ENCODE assay signal across 10 cellular contexts in genomic region chrX:140503714-140504351, GRCh38. TPM values are rescaled to one million over a fixed set of nuclear protein-coding genes. Genes with fewer than 3 reads are reported as not detected.
A peak's percentile ranks its signal among the peaks of the same experiment; 100 is the strongest.
DNase-seq lines count a peak whose midpoint lies in the region; ATAC-seq, FAIRE-seq and TF ChIP-seq lines count a peak whose summit lies in the region.
"Had no signal": no experiment of that assay in that cellular context is flagged by ENCODE, and none has a peak within 500 bp of the region (broad histone marks: within the 10 kb centered on the region; RNA-seq: fewer than 3 reads in every experiment).

No MANE protein-coding gene starts in this region.

- no peak for TF ChIP-seq RAD21 in Ishikawa (IDR thresholded peaks at IDR 0.05; ENCODE audit: low read depth)

- no peak overlapping the region for H3K9ac ChIP-seq in keratinocyte (ENCODE audit: control insufficient read depth, extremely low read depth, insufficient read depth, low read length)

- TF ChIP-seq CTCF in brain (conservative IDR thresholded peaks at IDR 0.05), result no peak
- no peak for TF ChIP-seq CTCF in keratinocyte (optimal IDR thresholded peaks at IDR 0.05 in 1 of 3, IDR thresholded peaks at IDR 0.05 in 1 of 3, conservative IDR thresholded peaks at IDR 0.05 in 1 of 3; ENCODE audit: extremely low read depth in 1 of 3, insufficient read depth in 2 of 3, low read length in 3 of 3)
- TF ChIP-seq CTCF in thoracic aorta (IDR thresholded peaks at IDR 0.05), result no peak

- no peak for ATAC-seq in thoracic aorta (ENCODE audit: insufficient number of reproducible peaks, low FRiP score, low read depth)
- no peak for ATAC-seq in HG03095 (IDR thresholded peaks at IDR 0.05; ENCODE audit: unreplicated experiment)
- no peak for ATAC-seq in GM21423 (IDR thresholded peaks at IDR 0.05; ENCODE audit: unreplicated experiment)

- peak overlapping the region; percentile 22 for H3K4me2 ChIP-seq in keratinocyte (ENCODE audit: control insufficient read depth, extremely low read depth, insufficient read depth, low read depth, low read length)

- H3K79me2 ChIP-seq in keratinocyte (ENCODE audit: control insufficient read depth, insufficient read depth, low read length), result no peaks in the 10 kb centered on the region

- DNase-seq in keratinocyte (ENCODE audit: low read depth, low spot score) (no peak), thoracic aorta (ENCODE audit: low spot score) (no peak), CD1c-positive myeloid dendritic cell (ENCODE audit: extremely low spot score) (no peak)
- DNase-seq: naive B cell, NCI-H446 treated with DMSO at 0.1 percent for 48 hours had no signal

- peaks cover 82% of the 10 kb centered on the region for H3K27me3 ChIP-seq in keratinocyte (ENCODE audit: control insufficient read depth, extremely low read depth, insufficient read depth, low read length)
- H3K27me3 ChIP-seq in thoracic aorta (replicated peaks; ENCODE audit: insufficient read depth), result no peaks in the 10 kb centered on the region

- H3K27ac ChIP-seq in keratinocyte (ENCODE audit: control insufficient read depth, insufficient read depth, low read length), result no peak overlapping the region
- no peak overlapping the region for H3K27ac ChIP-seq in thoracic aorta

- FAIRE-seq in keratinocyte (lab: Jason Lieb, UNC), result no peak
- FAIRE-seq: GM18507 had no signal

- H3K36me3 ChIP-seq in keratinocyte (ENCODE audit: control insufficient read depth in 2 of 2, extremely low read depth in 1 of 2, insufficient read depth in 2 of 2, low read length in 2 of 2), result no peaks in the 10 kb centered on the region
- no peaks in the 10 kb centered on the region for H3K36me3 ChIP-seq in thoracic aorta

- no peak overlapping the region for H3K27ac Mint-ChIP-seq in brain

- H2AFZ ChIP-seq in keratinocyte (ENCODE audit: control insufficient read depth, low read length), result no peak overlapping the region

- no peaks in the 10 kb centered on the region for H4K20me1 ChIP-seq in keratinocyte (ENCODE audit: control insufficient read depth, extremely low read depth, insufficient read depth, low read length)

- H3K4me3 ChIP-seq in keratinocyte (ENCODE audit: control insufficient read depth in 2 of 3, extremely low read depth in 1 of 3, insufficient read depth in 2 of 3, low read depth in 1 of 3, low read length in 3 of 3) (no peak overlapping the region), thoracic aorta (peak overlapping the region; percentile 62)

- dilution Hi-C loops in keratinocyte (cut with MboI; ENCODE audit: extremely low pct_ligation_motif_present, low sequenced_read_pairs), result no loop called here

- H3K4me1 ChIP-seq in keratinocyte (ENCODE audit: control insufficient read depth, extremely low read depth, insufficient read depth, low read length) (no peaks in the 10 kb centered on the region), thoracic aorta (ENCODE audit: control insufficient read depth in 1 of 2, low read depth in 2 of 2) (peaks cover 0 to 14% of the 10 kb centered on the region in 2 donors)

- peaks cover 63% of the 10 kb centered on the region for H3K27me3 Mint-ChIP-seq in brain

- H3K9me1 ChIP-seq in keratinocyte (ENCODE audit: control insufficient read depth, extremely low read depth, insufficient read depth, low read length), result no peaks in the 10 kb centered on the region

- no peak for TF ChIP-seq EP300 in Ishikawa (IDR thresholded peaks at IDR 0.05; ENCODE audit: borderline replicate concordance)

- H3K9me3 Mint-ChIP-seq in brain, result peaks cover 0 to 14% (median 0%) of the 10 kb centered on the region in 5 experiments

- no peaks in the 10 kb centered on the region for H3K36me3 Mint-ChIP-seq in brain
- H3K36me3 Mint-ChIP-seq: naive B cell had no signal

- peak overlapping the region in 4 of 5 experiments; percentile 81 to 88 (median 87) for H3K4me3 Mint-ChIP-seq in brain

- H3K9me3 ChIP-seq in keratinocyte (ENCODE audit: control insufficient read depth, low read depth, low read length) (no peaks in the 10 kb centered on the region), thoracic aorta (no peaks in the 10 kb centered on the region)

- peaks cover 42% of the 10 kb centered on the region for H3K4me1 Mint-ChIP-seq in brain

TF ChIP-seq in Ishikawa, 13 proteins besides CTCF, POLR2A, EP300 and RAD21:
- no peak for TF ChIP-seq TAF1 (IDR thresholded peaks at IDR 0.05; ENCODE audit: low read depth)
- TF ChIP-seq, protein P1, sequence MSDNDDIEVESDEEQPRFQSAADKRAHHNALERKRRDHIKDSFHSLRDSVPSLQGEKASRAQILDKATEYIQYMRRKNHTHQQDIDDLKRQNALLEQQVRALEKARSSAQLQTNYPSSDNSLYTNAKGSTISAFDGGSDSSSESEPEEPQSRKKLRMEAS (IDR thresholded peaks at IDR 0.05), result peak; percentile 79
- 0 out of 2 replicates have a peak, but pooled peaks have one; percentile 51 for TF ChIP-seq YY1 (IDR thresholded peaks at IDR 0.05; ENCODE audit: low read depth)
- TF ChIP-seq EGR1 (IDR thresholded peaks at IDR 0.05), result no peak
- TF ChIP-seq REST (IDR thresholded peaks at IDR 0.05; ENCODE audit: low read depth), result no peak
- TF ChIP-seq NFIC (IDR thresholded peaks at IDR 0.05), result no peak
- TF ChIP-seq CEBPB (IDR thresholded peaks at IDR 0.05), result no peak

RNA-seq across cellular contexts. Expression of gene SOX3, which starts 1.0 kb away (rescaled TPM):
- 0.39 TPM for polyA plus RNA-seq in brain (ENCODE audit: insufficient read depth, low read depth, low replicate concordance)
- not detected in 3 replicates for polyA plus RNA-seq in keratinocyte
- polyA plus RNA-seq in keratinocyte (2011; ENCODE audit: low read depth), result not detected
- not detected in 2 replicates for polyA plus RNA-seq in keratinocyte (2011; cell fraction: cytosol; rRNA removed)
- not detected in 2 replicates for polyA plus RNA-seq in keratinocyte (2011; cell fraction: nucleus; rRNA removed)
- polyA plus RNA-seq in keratinocyte (2012; ENCODE audit: low replicate concordance), result not detected in 2 replicates
- polyA minus RNA-seq in keratinocyte, result not detected in 3 replicates
- polyA minus RNA-seq in keratinocyte (2011; cell fraction: cytosol; rRNA and poly(A)+ RNA removed), result not detected
- polyA minus RNA-seq in keratinocyte (2011; cell fraction: nucleus; rRNA and poly(A)+ RNA removed), result not detected in 2 replicates
- total RNA-seq in thoracic aorta, result not detected
